ENCODE assay signal across 18 cellular contexts in genomic region chr22:29122041-29122440, GRCh38.
"Had no signal": no experiment of that assay in that cellular context is flagged by ENCODE, and none has a peak within 500 bp of the region (broad histone marks: within the 10 kb centered on the region; RNA-seq: fewer than 3 reads in every experiment).

No MANE protein-coding gene starts in this region.

- H3K4me3 Mint-ChIP-seq: activated naive CD4-positive, alpha-beta T cell treated with anti-CD3 and anti-CD28 coated beads for 36 hours; nephron had no signal

- ATAC-seq: lower lobe of right lung had no signal

- H3K36me3 ChIP-seq: uterus had no signal

- H3K4me3 ChIP-seq: ascending aorta, lower lobe of right lung, spleen, tibial artery, uterus had no signal

- H3K27me3 ChIP-seq: ascending aorta, spleen, tibial artery, uterus had no signal

- H3K27ac Mint-ChIP-seq: activated naive CD4-positive, alpha-beta T cell treated with anti-CD3 and anti-CD28 coated beads for 36 hours; nephron had no signal

- H3K27ac ChIP-seq: ascending aorta, lower lobe of right lung, spleen, tibial artery, uterus, VCaP had no signal

- H3K4me1 ChIP-seq: ascending aorta, spleen, tibial artery, uterus had no signal

- DNase-seq: activated CD4-positive, alpha-beta T cell treated with anti-CD3 and anti-CD28 coated beads, Interleukin-2, amount 50 U/mL, for 1 hour; activated CD4-positive, CD25-positive, alpha-beta regulatory T cell treated with anti-CD3 and anti-CD28 coated beads, Interleukin-2, amount 50 U/mL, for 72 hours; activated naive CD4-positive, alpha-beta T cell treated with anti-CD3 and anti-CD28 coated beads for 36 hours; activated T-cell treated with anti-CD3 and anti-CD28 coated beads, Interleukin-2, amount 50 U/mL, for 1 hour; cortex of kidney; foreskin melanocyte; glutamatergic neuron; hypothalamus; lower lobe of right lung; spleen; stimulated activated naive CD4-positive, alpha-beta T cell; substantia nigra; T1000; tibial artery; uterus had no signal

- H3K9me3 ChIP-seq: ascending aorta, lower lobe of right lung, tibial artery, uterus had no signal
